10 cellular contexts compared by ENCODE assay signal in the genomic region with DNA sequence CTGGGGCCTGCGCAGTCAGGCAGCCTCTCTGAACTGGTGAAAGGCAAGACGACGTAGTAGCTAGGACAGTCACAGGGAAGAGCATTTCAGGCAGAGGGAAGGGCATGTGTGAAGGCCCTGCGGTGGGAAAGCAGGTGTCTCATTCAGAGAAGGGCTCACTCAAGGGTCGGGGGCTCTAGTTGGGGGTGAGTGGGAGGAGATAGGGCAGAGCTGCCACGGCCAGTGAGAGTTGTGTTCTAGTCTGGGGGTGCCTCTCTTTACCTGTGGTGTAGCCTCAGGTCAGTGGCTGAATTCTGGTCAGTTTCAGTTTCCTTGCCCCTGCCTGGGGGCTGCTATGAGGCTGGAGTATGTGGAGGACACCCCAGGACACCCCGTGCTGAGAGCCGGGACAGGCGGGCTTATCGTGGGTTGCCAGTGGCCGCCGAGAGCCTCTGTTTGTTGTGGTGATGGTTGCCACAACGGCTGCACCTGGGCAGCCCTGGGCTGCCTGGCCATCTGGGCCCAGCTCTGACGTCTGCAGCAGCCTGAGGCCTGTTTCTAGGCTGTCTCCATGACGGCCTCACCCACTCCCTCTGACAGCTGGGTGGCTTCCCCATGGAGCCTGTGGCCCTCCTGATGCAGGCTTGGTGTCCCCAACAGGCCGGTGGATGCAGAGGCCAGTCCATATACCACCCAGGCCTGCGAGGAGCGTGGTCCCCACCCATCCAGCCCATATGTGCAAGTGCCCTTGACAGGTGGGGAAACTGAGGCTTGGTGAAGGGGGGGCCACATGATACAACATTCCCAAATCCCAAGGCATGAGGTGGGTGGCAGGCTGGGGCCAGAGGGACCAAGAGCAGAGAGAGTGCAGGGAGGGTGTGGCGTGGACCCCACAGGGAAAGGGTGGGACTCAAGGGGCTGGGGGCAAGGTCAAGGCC. TPM values are rescaled to one million over a fixed set of nuclear protein-coding genes. Genes with fewer than 3 reads are reported as not detected.
A peak's percentile ranks its signal among the peaks of the same experiment; 100 is the strongest.
DNase-seq lines count a peak whose midpoint lies in the region; ATAC-seq and TF ChIP-seq lines count a peak whose summit lies in the region.
"Had no signal": no experiment of that assay in that cellular context is flagged by ENCODE, and none has a peak within 500 bp of the region (broad histone marks: within the 10 kb centered on the region; RNA-seq: fewer than 3 reads in every experiment).

No MANE protein-coding gene starts in this region.

- WGBS in heart left ventricle, 4 donors: 61 to 63% (median 62%) methylated on average over 17 to 19 of the region's 19 CpGs
- WGBS in suprapubic skin: 68% methylated on average over 19 of the region's 19 CpGs

- no peak overlapping the region for H3K4me3 ChIP-seq in heart left ventricle
- H3K4me3 ChIP-seq in suprapubic skin: no peak overlapping the region

- H3K36me3 ChIP-seq in heart left ventricle (peaks cover 0 to 45% (median 19%) of the 10 kb centered on the region in 9 donors), suprapubic skin (peaks cover 30% of the 10 kb centered on the region)

- no peaks in the 10 kb centered on the region for H3K27me3 ChIP-seq in heart left ventricle
- no peaks in the 10 kb centered on the region for H3K27me3 ChIP-seq in suprapubic skin

- TF ChIP-seq POLR2A in heart left ventricle (IDR thresholded peaks at IDR 0.05) (no peak), suprapubic skin (IDR thresholded peaks at IDR 0.05) (no peak)

- peaks cover 0 to 68% (median 26%) of the 10 kb centered on the region in 12 donors for H3K4me1 ChIP-seq in heart left ventricle
- H3K4me1 ChIP-seq in suprapubic skin: peaks cover 28% of the 10 kb centered on the region

- no peak for TF ChIP-seq CTCF in heart left ventricle (IDR thresholded peaks at IDR 0.05)
- no peak for TF ChIP-seq CTCF in suprapubic skin (IDR thresholded peaks at IDR 0.05)

- no peak for TF ChIP-seq EP300 in suprapubic skin (IDR thresholded peaks at IDR 0.05)

- ATAC-seq in SK-N-SH treated with all-trans-retinoic acid at 6 μM for 48 hours (peak; percentile 14), heart left ventricle (peak; percentile 79 to 92 (median 84)), sciatic nerve (peak; percentile 11), GM18909 (IDR thresholded peaks at IDR 0.05; ENCODE audit: poor library complexity, unreplicated experiment) (no peak), GM21576 (IDR thresholded peaks at IDR 0.05; ENCODE audit: unreplicated experiment) (no peak)

- H3K27ac ChIP-seq in heart left ventricle (peak overlapping the region in 10 of 12 donors; percentile 31 to 80 (median 54)), suprapubic skin (no peak overlapping the region)

- DNase-seq in NCI-H1694 (lab: John Stamatoyannopoulos, UW) (peak; percentile 60), NCI-H1694 treated with DMSO at 0.1 percent for 48 hours (lab: John Stamatoyannopoulos, UW) (no peak), heart left ventricle (peak; percentile 71 to 89 (median 82)), sciatic nerve (ENCODE audit: low spot score) (no peak), suprapubic skin (ENCODE audit: low spot score in 2 of 2) (no peak)
- DNase-seq: ACHN, NCI-H1436 treated with DMSO at 0.1 percent for 48 hours had no signal

- H3K9me3 ChIP-seq in heart left ventricle (no peaks in the 10 kb centered on the region), suprapubic skin (no peaks in the 10 kb centered on the region)

- intact Hi-C loops in heart left ventricle (cut with DNase I) (loop anchor here in 1 of 10 donors (10.0 kb wide), 1 partner anchor 1150 kb away; no protein-coding TSS in a partner anchor), sciatic nerve (cut with DNase I) (no loop called here)

TF ChIP-seq in SK-N-SH treated with all-trans-retinoic acid at 6 μM for 48 hours, 23 proteins besides CTCF, POLR2A, EP300 and RAD21:
- TF ChIP-seq TCF4 (CRISPR knock-in tag; IDR thresholded peaks at IDR 0.05; ENCODE audit: borderline replicate concordance) (peak; percentile 29; the same call in 1 of the 2 replicates), CSDC2 (CRISPR knock-in tag; IDR thresholded peaks at IDR 0.05) (no peak)

RNA-seq across cellular contexts. Expression of a gene that starts 10.8 kb away (rescaled TPM):
- total RNA-seq in heart left ventricle: 100 to 1,000 TPM in 1 of 9 donors, 10 to 100 TPM in 8; 29.4 to 170 (median 54.4) TPM
- 100 to 1,000 TPM in 1 of 2 donors, 10 to 100 TPM in 1; 29.6 to 156 TPM for polyA plus RNA-seq in heart left ventricle
- total RNA-seq in sciatic nerve: 42.2 TPM
- 10 to 100 TPM; 54.5 to 97.4 (median 72.9) TPM for total RNA-seq in suprapubic skin

RNA-seq across cellular contexts. Expression of a gene that starts 42.1 kb away (rescaled TPM):
- total RNA-seq in heart left ventricle (10 to 100 TPM; 12.8 to 38.4 (median 19.8) TPM), sciatic nerve (9.3 TPM), suprapubic skin (10 to 100 TPM; 11.2 to 21.1 (median 14.6) TPM)
- polyA plus RNA-seq in heart left ventricle: 1 to 10 TPM; 8.0 to 8.4 TPM

Comparison
In these comparisons a context has a peak if more than half of its experiments do, and no peak if none do; other contexts are left out.
1. DNase-seq: peak in NCI-H1694 (single experiment) and heart left ventricle (5 of 5); none in NCI-H1694 treated with DMSO at 0.1 percent for 48 hours (single experiment), sciatic nerve (single experiment) and suprapubic skin (0 of 2).
2. ATAC-seq: peak in SK-N-SH treated with all-trans-retinoic acid at 6 μM for 48 hours (single experiment), heart left ventricle (4 of 4) and sciatic nerve (single experiment); none in GM18909 (single experiment) and GM21576 (single experiment).